ENCODE assay signal across 8 cellular contexts in the genomic region with DNA sequence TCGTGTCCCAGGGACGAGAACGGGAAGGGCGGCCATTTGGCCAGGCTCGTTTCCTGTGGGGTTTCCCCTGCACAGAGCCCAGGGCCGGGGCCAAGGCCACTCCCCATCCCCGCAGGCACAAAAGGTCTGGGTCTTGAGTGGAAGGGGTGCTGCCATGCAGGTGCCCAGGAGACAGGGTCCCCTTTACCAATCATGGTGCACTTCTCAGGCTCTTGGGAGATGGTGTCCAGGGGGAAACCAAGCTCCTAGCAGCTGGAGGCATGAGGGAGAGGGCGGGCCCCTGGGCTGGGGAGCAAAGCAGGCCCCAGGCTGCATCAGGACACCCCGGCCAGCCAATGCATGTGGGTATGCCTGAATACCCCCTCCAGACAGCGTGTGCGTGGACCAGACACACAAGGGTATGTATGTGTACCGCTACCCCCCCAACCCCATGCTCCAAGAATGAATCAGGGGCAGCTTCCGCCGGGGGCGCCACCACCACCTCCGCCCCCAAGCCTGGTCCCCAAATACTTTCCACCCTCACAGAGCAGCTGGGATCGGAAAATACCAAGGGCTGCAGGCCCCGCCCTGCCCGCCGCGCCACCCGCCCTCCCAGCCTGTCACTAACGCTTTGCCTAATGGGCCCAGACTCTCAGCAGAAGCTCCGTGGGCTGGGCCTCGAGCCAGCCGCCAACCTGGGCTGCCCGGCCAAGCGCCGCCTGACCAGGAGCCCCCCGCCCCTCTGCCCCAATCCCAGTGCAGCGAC. TPM values are rescaled to one million over a fixed set of nuclear protein-coding genes. Genes with fewer than 3 reads are reported as not detected.
A peak's percentile ranks its signal among the peaks of the same experiment; 100 is the strongest.
DNase-seq lines count a peak whose midpoint lies in the region; ATAC-seq and TF ChIP-seq lines count a peak whose summit lies in the region.

No MANE protein-coding gene starts in this region.

- H3K9me3 ChIP-seq in RWPE2 (ENCODE audit: severe bottlenecking) (no peaks in the 10 kb centered on the region), upper lobe of right lung (no peaks in the 10 kb centered on the region)

- H3K4me3 ChIP-seq in RWPE2 (ENCODE audit: severe bottlenecking) (peak overlapping the region; percentile 88), foreskin fibroblast (ENCODE audit: low read depth in 1 of 2, low read length in 2 of 2) (peak overlapping the region; percentile 83 to 93), upper lobe of right lung (peak overlapping the region; percentile 85)

- H3K4me1 ChIP-seq in RWPE2 (ENCODE audit: insufficient read depth, poor library complexity, severe bottlenecking) (peaks cover 37% of the 10 kb centered on the region), upper lobe of right lung (peaks cover 64% of the 10 kb centered on the region)

- H3K36me3 ChIP-seq in RWPE2 (ENCODE audit: low read depth) (peaks cover 76% of the 10 kb centered on the region), upper lobe of right lung (peaks cover 32% of the 10 kb centered on the region)

- peak; percentile 73 for DNase-seq in RWPE2 (ENCODE audit: low spot score)
- peak; percentile 84 for DNase-seq in activated T-helper 9 cell treated with anti-CD3 and anti-CD28 coated beads, Interleukin-2, amount 50 U/mL, for 16 hours (ENCODE audit: low read depth)
- peak; percentile 87 to 94 for DNase-seq in foreskin fibroblast
- DNase-seq in pons (ENCODE audit: low spot score) = peak; percentile 55
- DNase-seq in upper lobe of right lung = peak; percentile 93

- H3K27ac ChIP-seq in RWPE2 (ENCODE audit: poor library complexity, severe bottlenecking) (peak overlapping the region; percentile 98), upper lobe of right lung (peak overlapping the region; percentile 100)

- H3K27me3 ChIP-seq in RWPE2 (ENCODE audit: insufficient read depth, poor library complexity, severe bottlenecking) (no peaks in the 10 kb centered on the region), upper lobe of right lung (no peaks in the 10 kb centered on the region)

- TF ChIP-seq CTCF in GM12874 (IDR thresholded peaks at IDR 0.05; ENCODE audit: insufficient read depth, low read depth, low read length) (0 out of 2 replicates have a peak, but pooled peaks have one; percentile 2), RWPE2 (IDR thresholded peaks at IDR 0.05; ENCODE audit: poor library complexity, severe bottlenecking) (no peak), foreskin fibroblast (IDR thresholded peaks at IDR 0.05; ENCODE audit: low read depth, low read length) (no peak), upper lobe of right lung (IDR thresholded peaks at IDR 0.05) (no peak)

- intact Hi-C loops in upper lobe of right lung (cut with DNase I) = no loop called here

- peak; percentile 31 for ATAC-seq in HG02763 (IDR thresholded peaks at IDR 0.05; ENCODE audit: unreplicated experiment)
- peak; percentile 11 for ATAC-seq in RWPE2 (ENCODE audit: low read depth)
- ATAC-seq in upper lobe of right lung = peak; percentile 65
- ATAC-seq in GM18517 (IDR thresholded peaks at IDR 0.05; ENCODE audit: unreplicated experiment) = no peak

RNA-seq across cellular contexts. Expression of gene NANOS3, which starts 37.6 kb away (rescaled TPM):
- total RNA-seq in upper lobe of right lung = not detected

RNA-seq across cellular contexts. Expression of gene ZSWIM4, which starts 44.1 kb away (rescaled TPM):
- 10.6 TPM for total RNA-seq in upper lobe of right lung
